In the genomic region with DNA sequence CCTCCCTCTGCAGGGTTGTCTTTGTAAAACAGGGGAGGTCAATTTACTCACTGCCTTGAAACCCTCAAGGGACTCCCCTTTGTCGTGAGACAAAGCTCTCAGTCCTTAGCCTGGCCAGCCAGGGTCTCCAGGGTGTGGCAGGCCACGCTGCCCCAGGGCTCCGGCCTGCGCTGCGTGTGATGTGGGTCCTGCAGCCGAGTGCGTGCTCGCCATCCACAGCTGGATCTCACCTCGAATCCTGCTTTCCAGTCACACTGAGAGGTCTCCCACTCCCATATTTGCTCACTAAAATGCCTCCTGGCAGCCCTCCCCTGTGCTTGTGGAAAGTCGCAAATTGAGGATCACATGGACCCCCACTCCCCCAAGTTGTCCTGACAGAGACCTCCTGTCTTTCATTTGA, we compare ENCODE assay signal across 31 cellular contexts. TPM values are rescaled to one million over a fixed set of nuclear protein-coding genes. Genes with fewer than 3 reads are reported as not detected.
A peak's percentile ranks its signal among the peaks of the same experiment; 100 is the strongest.
DNase-seq lines count a peak whose midpoint lies in the region; ATAC-seq, FAIRE-seq and TF ChIP-seq lines count a peak whose summit lies in the region.
"Had no signal": no experiment of that assay in that cellular context is flagged by ENCODE, and none has a peak within 500 bp of the region (broad histone marks: within the 10 kb centered on the region; RNA-seq: fewer than 3 reads in every experiment).

No MANE protein-coding gene starts in this region.

- H3K27ac ChIP-seq in astrocyte (ENCODE audit: low read depth, low read length) (no peak overlapping the region), aorta (ENCODE audit: low read depth in 1 of 2, low read length in 2 of 2) (no peak overlapping the region), thyroid gland (no peak overlapping the region)
- H3K27ac ChIP-seq: breast epithelium, SK-N-MC, skin epidermis, uterus had no signal

- TF ChIP-seq POLR2A in thyroid gland (IDR thresholded peaks at IDR 0.05): no peak

- H3K27me3 ChIP-seq in astrocyte (ENCODE audit: insufficient read depth, low read length): no peaks in the 10 kb centered on the region
- no peaks in the 10 kb centered on the region for H3K27me3 ChIP-seq in aorta (ENCODE audit: control insufficient read depth in 1 of 2, insufficient read depth in 2 of 2, low read length in 1 of 2)
- no peaks in the 10 kb centered on the region for H3K27me3 ChIP-seq in thyroid gland
- H3K27me3 ChIP-seq: breast epithelium, uterus had no signal

- no peaks in the 10 kb centered on the region for H3K79me2 ChIP-seq in astrocyte (ENCODE audit: insufficient read depth, low read length)

- H3K4me2 ChIP-seq in astrocyte (ENCODE audit: low read length): no peak overlapping the region

- no peak for ATAC-seq in activated naive CD4-positive, alpha-beta T cell treated with anti-CD3 and anti-CD28 coated beads, Interleukin-2, amount 50 U/mL, for 72 hours
- no peak for ATAC-seq in aorta (ENCODE audit: low FRiP score)

- H3K36me3 Mint-ChIP-seq in activated naive CD4-positive, alpha-beta T cell treated with anti-CD3 and anti-CD28 coated beads, Interleukin-2, amount 50 U/mL, for 72 hours: no peaks in the 10 kb centered on the region
- H3K36me3 Mint-ChIP-seq in activated naive CD4-positive, alpha-beta T cell treated with anti-CD3 and anti-CD28 coated beads, Interleukin-2, amount 10 ng/mL, durations not matched to agents 7 days and 5 days: no peaks in the 10 kb centered on the region
- peaks cover 3% of the 10 kb centered on the region for H3K36me3 Mint-ChIP-seq in astrocyte (ENCODE audit: low read depth, unreplicated experiment)

- intact Hi-C loops in aorta (cut with DNase I): loop anchor here in 1 of 2 donors (10.0 kb wide), 1 partner anchor 91 kb away; a partner anchor contains a TSS
- intact Hi-C loops in thyroid gland (cut with DNase I): no loop called here

- 75 to 84% methylated on average over 10 of the region's 10 CpGs for WGBS in aorta, 2 donors
- WGBS in thyroid gland, 2 donors: 76 to 83% methylated on average over 10 of the region's 10 CpGs

- peaks cover 19% of the 10 kb centered on the region for H4K20me1 ChIP-seq in astrocyte (ENCODE audit: insufficient read depth, low read length)

- no peaks in the 10 kb centered on the region for H3K27me3 Mint-ChIP-seq in activated naive CD4-positive, alpha-beta T cell treated with anti-CD3 and anti-CD28 coated beads, Interleukin-2, amount 10 ng/mL, durations not matched to agents 7 days and 5 days
- H3K27me3 Mint-ChIP-seq in astrocyte (ENCODE audit: low read depth, unreplicated experiment): no peaks in the 10 kb centered on the region

- DNase-seq in activated naive CD4-positive, alpha-beta T cell treated with anti-CD3 and anti-CD28 coated beads, Interleukin-2, amount 50 U/mL, for 72 hours (ENCODE audit: low spot score in 2 of 2): no peak
- DNase-seq in activated naive CD4-positive, alpha-beta T cell treated with anti-CD3 and anti-CD28 coated beads, Interleukin-2, amount 10 ng/mL, durations not matched to agents 7 days and 5 days: no peak
- no peak for DNase-seq in astrocyte (ENCODE audit: low read depth)
- DNase-seq in mesenteric fat pad (ENCODE audit: low spot score): peak; percentile 91
- peak; percentile 40 to 81 for DNase-seq in aorta
- DNase-seq in thyroid gland: no peak
- no peak for DNase-seq in NCI-H345 treated with DMSO at 0.1 percent for 48 hours (lab: John Stamatoyannopoulos, UW; ENCODE audit: unreplicated experiment)
- no peak for DNase-seq in GM13977 (ENCODE audit: low spot score)
- DNase-seq: ACHN; activated CD4-positive, alpha-beta T cell treated with anti-CD3 and anti-CD28 coated beads for 48 hours; activated CD8-positive, alpha-beta memory T cell treated with anti-CD3 and anti-CD28 coated beads, Interleukin-2, amount 50 U/mL, for 4 hours; activated effector memory CD4-positive, alpha-beta T cell treated with anti-CD3 and anti-CD28 coated beads, Interleukin-2, amount 50 U/mL, for 16 hours; Caco-2; DMS79 treated with DMSO at 0.1 percent for 48 hours; HCEC 1CT; IMR-90; islet precursor cell; NCI-H1105; NCI-H2029 treated with DMSO at 0.1 percent for 48 hours; NCI-H345; NCI-H82; nucleus accumbens; stimulated activated CD4-positive, alpha-beta T cell treated with anti-CD3 and anti-CD28 coated beads, Interleukin-2, amount 100 ng/mL, for 24 hours had no signal

- FAIRE-seq in astrocyte (lab: Jason Lieb, UNC): no peak

- peaks cover 9% of the 10 kb centered on the region for H3K36me3 ChIP-seq in astrocyte (ENCODE audit: insufficient read depth, low read length)
- peaks cover 10 to 11% of the 10 kb centered on the region in 2 donors for H3K36me3 ChIP-seq in aorta (ENCODE audit: control insufficient read depth in 1 of 2, insufficient read depth in 2 of 2, low read length in 1 of 2)
- peaks cover 24 to 31% of the 10 kb centered on the region in 2 donors for H3K36me3 ChIP-seq in thyroid gland
- H3K36me3 ChIP-seq: uterus had no signal

- peaks cover 7% of the 10 kb centered on the region for H3K4me1 ChIP-seq in astrocyte (ENCODE audit: insufficient read depth, low read length)
- no peaks in the 10 kb centered on the region for H3K4me1 ChIP-seq in aorta (ENCODE audit: control insufficient read depth in 1 of 2, insufficient read depth in 2 of 2, low read length in 2 of 2)
- H3K4me1 ChIP-seq in thyroid gland: no peaks in the 10 kb centered on the region
- H3K4me1 ChIP-seq: breast epithelium, uterus had no signal

- in situ Hi-C loops in GM13977 (cut with MboI; ENCODE audit: low pct_unique_long_range_greater_than_20kb, low sequenced_read_pairs, unreplicated experiment): no loop called here

- H3K9me3 Mint-ChIP-seq in activated naive CD4-positive, alpha-beta T cell treated with anti-CD3 and anti-CD28 coated beads, Interleukin-2, amount 50 U/mL, for 72 hours: no peaks in the 10 kb centered on the region
- H3K9me3 Mint-ChIP-seq in activated naive CD4-positive, alpha-beta T cell treated with anti-CD3 and anti-CD28 coated beads, Interleukin-2, amount 10 ng/mL, durations not matched to agents 7 days and 5 days: no peaks in the 10 kb centered on the region
- no peaks in the 10 kb centered on the region for H3K9me3 Mint-ChIP-seq in astrocyte (ENCODE audit: unreplicated experiment)
- H3K9me3 Mint-ChIP-seq: dendritic cell treated with granulocyte-macrophage colony-stimulating factor and Interleukin-4, amounts not matched to agents 40 ng/mL and 50 ng/mL, for 4 days; T-helper 1 cell treated with Interleukin-12 subunit alpha and Interleukin-12 subunit beta and Interleukin-4 antibody, amounts not matched to agents 30 μg/mL and 1 μg/mL, for 36 hours had no signal

- H3K4me3 ChIP-seq in astrocyte (ENCODE audit: insufficient read depth, low read depth, low read length) (no peak overlapping the region), aorta (ENCODE audit: low read length in 2 of 2) (no peak overlapping the region), thyroid gland (replicated peaks in 1 of 3) (no peak overlapping the region)
- H3K4me3 ChIP-seq: breast epithelium, SK-N-MC, skin epidermis, uterus had no signal

- no peak for TF ChIP-seq CTCF in astrocyte (IDR thresholded peaks at IDR 0.05; ENCODE audit: insufficient read depth, low read depth, low read length)
- no peak for TF ChIP-seq CTCF in thyroid gland (IDR thresholded peaks at IDR 0.05)
- TF ChIP-seq CTCF in GM13977 (IDR thresholded peaks at IDR 0.05; ENCODE audit: extremely low read depth, insufficient read depth, missing control alignments): no peak

- no peak overlapping the region for H3K4me3 Mint-ChIP-seq in activated naive CD4-positive, alpha-beta T cell treated with anti-CD3 and anti-CD28 coated beads, Interleukin-2, amount 10 ng/mL, durations not matched to agents 7 days and 5 days
- no peak overlapping the region for H3K4me3 Mint-ChIP-seq in astrocyte (ENCODE audit: unreplicated experiment)
- H3K4me3 Mint-ChIP-seq: dendritic cell treated with granulocyte-macrophage colony-stimulating factor and Interleukin-4, amounts not matched to agents 40 ng/mL and 50 ng/mL, for 4 days; T-helper 1 cell treated with Interleukin-12 subunit alpha and Interleukin-12 subunit beta and Interleukin-4 antibody, amounts not matched to agents 30 μg/mL and 1 μg/mL, for 36 hours had no signal

- no peak overlapping the region for H3K9ac ChIP-seq in astrocyte (ENCODE audit: low read length)

- no peak overlapping the region for H2AFZ ChIP-seq in astrocyte (ENCODE audit: low read depth, low read length)

- H3K9me3 ChIP-seq in astrocyte (ENCODE audit: insufficient read depth, low read depth, low read length) (no peaks in the 10 kb centered on the region), aorta (ENCODE audit: control insufficient read depth, low read length) (no peaks in the 10 kb centered on the region), thyroid gland (no peaks in the 10 kb centered on the region)
- H3K9me3 ChIP-seq: breast epithelium, Caco-2, uterus had no signal

- CTCF ChIA-PET in activated naive CD4-positive, alpha-beta T cell treated with anti-CD3 and anti-CD28 coated beads, Interleukin-2, amount 10 ng/mL, durations not matched to agents 7 days and 5 days (lab: Charles Lee): no interaction called here

- peak overlapping the region; percentile 2 to 14 for H3K27ac Mint-ChIP-seq in activated naive CD4-positive, alpha-beta T cell treated with anti-CD3 and anti-CD28 coated beads, Interleukin-2, amount 50 U/mL, for 72 hours
- no peak overlapping the region for H3K27ac Mint-ChIP-seq in activated naive CD4-positive, alpha-beta T cell treated with anti-CD3 and anti-CD28 coated beads, Interleukin-2, amount 10 ng/mL, durations not matched to agents 7 days and 5 days
- peak overlapping the region; percentile 53 for H3K27ac Mint-ChIP-seq in astrocyte (ENCODE audit: unreplicated experiment)
- H3K27ac Mint-ChIP-seq: dendritic cell treated with granulocyte-macrophage colony-stimulating factor and Interleukin-4, amounts not matched to agents 40 ng/mL and 50 ng/mL, for 4 days; T-helper 1 cell treated with Interleukin-12 subunit alpha and Interleukin-12 subunit beta and Interleukin-4 antibody, amounts not matched to agents 30 μg/mL and 1 μg/mL, for 36 hours had no signal

- no peaks in the 10 kb centered on the region for H3K4me1 Mint-ChIP-seq in activated naive CD4-positive, alpha-beta T cell treated with anti-CD3 and anti-CD28 coated beads, Interleukin-2, amount 10 ng/mL, durations not matched to agents 7 days and 5 days
- peaks cover 10% of the 10 kb centered on the region for H3K4me1 Mint-ChIP-seq in astrocyte (ENCODE audit: low read depth, unreplicated experiment)

RNA-seq across cellular contexts. Expression of a gene that starts 10.0 kb away (rescaled TPM):
- total RNA-seq in activated naive CD4-positive, alpha-beta T cell treated with anti-CD3 and anti-CD28 coated beads, Interleukin-2, amount 50 U/mL, for 72 hours: not detected
- 1.4 and 3.6 TPM in 2 replicates for total RNA-seq in astrocyte
- total RNA-seq in mesenteric fat pad: not detected
- 1 to 10 TPM; 1.1 to 1.3 TPM for total RNA-seq in aorta
- polyA plus RNA-seq in aorta: under 1 TPM; 0.08 to 0.88 TPM
- under 1 TPM in 2 of 4 donors, not detected in 2; 0.22 to 0.81 TPM for total RNA-seq in thyroid gland
- total RNA-seq: IMR-90, OCI-LY7, pulmonary artery endothelial cell had no signal

RNA-seq across cellular contexts. Expression of a gene that starts 49.5 kb away (rescaled TPM):
- 10 to 100 TPM; 32.7 to 34.3 TPM for total RNA-seq in activated naive CD4-positive, alpha-beta T cell treated with anti-CD3 and anti-CD28 coated beads, Interleukin-2, amount 50 U/mL, for 72 hours
- total RNA-seq in astrocyte (22.0 and 22.7 TPM in 2 replicates), mesenteric fat pad (33.5 TPM), aorta (10 to 100 TPM; 36.0 to 38.8 TPM), thyroid gland (10 to 100 TPM; 22.6 to 41.9 (median 29.7) TPM)
- polyA plus RNA-seq in aorta: 10 to 100 TPM in 1 of 2 donors, 1 to 10 TPM in 1; 2.9 to 14.2 TPM

Comparison
In these comparisons a context has a peak if more than half of its experiments do, and no peak if none do; other contexts are left out.
1. DNase-seq: peak in mesenteric fat pad (single experiment) and aorta (2 of 2); none in activated naive CD4-positive, alpha-beta T cell treated with anti-CD3 and anti-CD28 coated beads, Interleukin-2, amount 50 U/mL, for 72 hours (0 of 2), activated naive CD4-positive, alpha-beta T cell treated with anti-CD3 and anti-CD28 coated beads, Interleukin-2, amount 10 ng/mL, durations not matched to agents 7 days and 5 days (single experiment), astrocyte (single experiment), thyroid gland (0 of 2), NCI-H345 treated with DMSO at 0.1 percent for 48 hours (single experiment) and GM13977 (single experiment).